ENCODE assay signal across 8 cellular contexts in the genomic region with DNA sequence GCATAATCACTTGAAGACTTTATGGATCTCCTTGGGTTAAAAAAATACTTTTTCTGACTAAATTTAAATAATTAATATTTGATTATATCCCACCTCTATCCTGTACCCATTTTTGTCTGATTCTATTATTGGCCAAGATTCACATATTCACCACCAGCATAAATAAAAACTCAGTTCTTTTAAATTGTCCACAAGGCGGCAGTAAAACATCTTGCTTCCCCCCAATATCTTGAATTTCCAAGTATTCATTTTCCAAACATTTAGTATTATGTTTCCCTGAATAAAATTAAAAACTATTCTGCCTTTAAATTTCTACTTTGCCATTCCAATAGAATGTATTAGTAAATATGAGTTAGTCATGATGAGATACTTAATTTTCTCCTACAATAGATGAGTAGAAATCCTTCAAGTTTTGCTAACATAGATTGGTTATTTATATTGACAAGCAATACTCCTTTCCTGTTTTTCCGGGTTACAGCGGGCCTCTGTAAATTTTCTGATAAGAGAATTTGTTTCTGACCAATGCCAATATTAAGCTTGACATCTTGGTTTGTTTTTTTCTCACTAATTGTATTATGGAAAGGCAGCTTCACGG.
DNase-seq lines count a peak whose midpoint lies in the region; ATAC-seq, FAIRE-seq and TF ChIP-seq lines count a peak whose summit lies in the region.

No MANE protein-coding gene starts in this region.

- H3K27me3 Mint-ChIP-seq in CD8-positive, alpha-beta T cell (ENCODE audit: low read depth): peaks cover 5% of the 10 kb centered on the region

- TF ChIP-seq POLR2A in K562 (conservative IDR thresholded peaks at IDR 0.05): no peak
- TF ChIP-seq POLR2A in GM12892 (IDR thresholded peaks at IDR 0.05; ENCODE audit: low read depth, low read length): no peak

- CTCF ChIA-PET in CD8-positive, alpha-beta T cell (lab: Charles Lee): interaction anchor here (0.7 to 2.2 kb wide), 2 partner anchors 975 to 1055 kb away, joined by 3 to 6 read pairs; no protein-coding TSS in a partner anchor
- CTCF ChIA-PET in K562 (lab: Yijun Ruan, JAX; ENCODE audit: low intra/inter-chr PET ratio): interaction anchor here (1.0 to 1.3 kb wide), 2 partner anchors 1122 to 1150 kb away, joined by 3 to 4 read pairs; no protein-coding TSS in a partner anchor

- FAIRE-seq in K562 (lab: Jason Lieb, UNC): no peak
- no peak for FAIRE-seq in GM12892 (lab: Jason Lieb, UNC)

- no peak for DNase-seq in CD8-positive, alpha-beta T cell
- DNase-seq in KBM-7: peak; percentile 58
- DNase-seq in K562 (ENCODE audit: extremely low read depth in 1 of 4, low spot score in 3 of 4): peak; percentile 5 to 22 (median 12)
- no peak for DNase-seq in lung (ENCODE audit: low spot score)
- DNase-seq in left colon: no peak
- no peak for DNase-seq in stimulated activated effector memory CD8-positive, alpha-beta T cell treated with anti-CD3 and anti-CD28 coated beads, Interleukin-12 subunit alpha, Interleukin-12 subunit beta, amount 100 ng/mL, for 72 hours (ENCODE audit: low spot score in 2 of 2)
- DNase-seq in COLO668 (lab: John Stamatoyannopoulos, UW; ENCODE audit: unreplicated experiment): no peak
- no peak for DNase-seq in GM12892 (ENCODE audit: insufficient read length)

- no peak for ATAC-seq in CD8-positive, alpha-beta T cell
- ATAC-seq in K562 (no peak), lung (ENCODE audit: insufficient read depth, low FRiP score) (no peak), left colon (no peak)
- no peak for ATAC-seq in stimulated activated effector memory CD8-positive, alpha-beta T cell treated with anti-CD3 and anti-CD28 coated beads, Interleukin-12 subunit alpha, Interleukin-12 subunit beta, amount 100 ng/mL, for 72 hours

- no peak overlapping the region for H3K4me2 ChIP-seq in K562 (ENCODE audit: insufficient read depth, low read length)

- no peak overlapping the region for H3K27ac ChIP-seq in CD8-positive, alpha-beta T cell (ENCODE audit: low read depth, low read length)
- no peak overlapping the region for H3K27ac ChIP-seq in K562 (ENCODE audit: extremely low read depth, low read depth, low read length)
- no peak overlapping the region for H3K27ac ChIP-seq in lung (ENCODE audit: low read depth in 1 of 2, low read length in 1 of 2)

- H3K4me3 Mint-ChIP-seq in CD8-positive, alpha-beta T cell: no peak overlapping the region
- H3K4me3 Mint-ChIP-seq in stimulated activated effector memory CD8-positive, alpha-beta T cell treated with anti-CD3 and anti-CD28 coated beads, Interleukin-12 subunit alpha, Interleukin-12 subunit beta, amount 100 ng/mL, for 72 hours: no peak overlapping the region

- H3K36me3 Mint-ChIP-seq in CD8-positive, alpha-beta T cell: no peaks in the 10 kb centered on the region
- no peaks in the 10 kb centered on the region for H3K36me3 Mint-ChIP-seq in stimulated activated effector memory CD8-positive, alpha-beta T cell treated with anti-CD3 and anti-CD28 coated beads, Interleukin-12 subunit alpha, Interleukin-12 subunit beta, amount 100 ng/mL, for 72 hours

- H3K9ac ChIP-seq in K562 (ENCODE audit: insufficient read depth in 1 of 2, low read depth in 2 of 2, low read length in 2 of 2): no peak overlapping the region

- no peaks in the 10 kb centered on the region for H3K4me1 ChIP-seq in CD8-positive, alpha-beta T cell (ENCODE audit: insufficient read depth, low read length)
- H3K4me1 ChIP-seq in K562 (replicated peaks in 1 of 2; ENCODE audit: control insufficient read depth in 2 of 2, insufficient read depth in 2 of 2, low read length in 2 of 2) (no peaks in the 10 kb centered on the region), lung (ENCODE audit: control insufficient read depth in 2 of 2, insufficient read depth in 2 of 2, low read length in 2 of 2) (no peaks in the 10 kb centered on the region)

- H3K9me3 ChIP-seq in CD8-positive, alpha-beta T cell (ENCODE audit: low read length): no peaks in the 10 kb centered on the region
- H3K9me3 ChIP-seq in K562 (replicated peaks; ENCODE audit: control insufficient read depth, insufficient read depth, low read depth, low read length) (no peaks in the 10 kb centered on the region), lung (ENCODE audit: control insufficient read depth in 2 of 2, insufficient read depth in 1 of 2, low read length in 1 of 2) (no peaks in the 10 kb centered on the region)

- TF ChIP-seq EP300 in K562 (IDR thresholded peaks at IDR 0.05; ENCODE audit: low read length): no peak

- BruUV-seq in K562 (replicated peaks; lab: Mats Ljungman, UMichigan): no TSS peak

- in situ Hi-C loops in KBM-7 (cut with MboI; ENCODE audit: low pct_unique_long_range_greater_than_20kb, low sequenced_read_pairs) (loop anchor here (25.0 kb wide), 1 partner anchor 1131 kb away; no protein-coding TSS in a partner anchor), K562 (cut with MboI) (no loop called here)

- no peak overlapping the region for H2AFZ ChIP-seq in K562 (ENCODE audit: low read depth, low read length)

- H3K27ac Mint-ChIP-seq in CD8-positive, alpha-beta T cell: no peak overlapping the region
- no peak overlapping the region for H3K27ac Mint-ChIP-seq in stimulated activated effector memory CD8-positive, alpha-beta T cell treated with anti-CD3 and anti-CD28 coated beads, Interleukin-12 subunit alpha, Interleukin-12 subunit beta, amount 100 ng/mL, for 72 hours

- no peaks in the 10 kb centered on the region for H3K4me1 Mint-ChIP-seq in CD8-positive, alpha-beta T cell (ENCODE audit: low read depth)
- no peaks in the 10 kb centered on the region for H3K4me1 Mint-ChIP-seq in stimulated activated effector memory CD8-positive, alpha-beta T cell treated with anti-CD3 and anti-CD28 coated beads, Interleukin-12 subunit alpha, Interleukin-12 subunit beta, amount 100 ng/mL, for 72 hours

- no peaks in the 10 kb centered on the region for H3K27me3 ChIP-seq in CD8-positive, alpha-beta T cell (ENCODE audit: insufficient read depth, low read length)
- H3K27me3 ChIP-seq in K562 (ENCODE audit: control insufficient read depth in 2 of 2, insufficient read depth in 2 of 2, low read length in 2 of 2) (peaks cover 0 to 5% of the 10 kb centered on the region in 2 experiments; a peak in 1 of 5 replicates), lung (ENCODE audit: control insufficient read depth, insufficient read depth) (no peaks in the 10 kb centered on the region)

- no peaks in the 10 kb centered on the region for H3K9me3 Mint-ChIP-seq in CD8-positive, alpha-beta T cell
- no peaks in the 10 kb centered on the region for H3K9me3 Mint-ChIP-seq in stimulated activated effector memory CD8-positive, alpha-beta T cell treated with anti-CD3 and anti-CD28 coated beads, Interleukin-12 subunit alpha, Interleukin-12 subunit beta, amount 100 ng/mL, for 72 hours

- H3K36me3 ChIP-seq in CD8-positive, alpha-beta T cell (ENCODE audit: insufficient read depth, low read length): no peaks in the 10 kb centered on the region
- H3K36me3 ChIP-seq in K562 (ENCODE audit: control insufficient read depth, insufficient read depth, low read length) (no peaks in the 10 kb centered on the region), lung (ENCODE audit: control insufficient read depth in 2 of 2, insufficient read depth in 2 of 2, low read length in 2 of 2) (no peaks in the 10 kb centered on the region)

- peak; percentile 13 for TF ChIP-seq CTCF in CD8-positive, alpha-beta T cell (IDR thresholded peaks at IDR 0.05)
- peak in 2 of 3 experiments; percentile 36 to 60; a peak in 4 of 6 replicates for TF ChIP-seq CTCF in K562 (IDR thresholded peaks at IDR 0.05 in 2 of 3, conservative IDR thresholded peaks at IDR 0.05 in 1 of 3; ENCODE audit: insufficient read depth in 2 of 3, low read depth in 1 of 3, low read length in 3 of 3)
- peak; percentile 4 for TF ChIP-seq CTCF in lung (IDR thresholded peaks at IDR 0.05; ENCODE audit: control extremely low read depth, extremely low read depth)

- no peak overlapping the region for H3K4me3 ChIP-seq in CD8-positive, alpha-beta T cell (ENCODE audit: low read depth, low read length)
- no peak overlapping the region for H3K4me3 ChIP-seq in K562
- H3K4me3 ChIP-seq in lung: no peak overlapping the region

- intact Hi-C loops in CD8-positive, alpha-beta T cell (cut with DNase I, micrococcal nuclease): loop anchor here (5.0 kb wide), 1 partner anchor 1056 kb away; no protein-coding TSS in a partner anchor
- intact Hi-C loops in K562 (cut with micrococcal nuclease): loop anchor here (5.0 kb wide), 1 partner anchor 1121 kb away; no protein-coding TSS in a partner anchor
- intact Hi-C loops in left colon (cut with DNase I, micrococcal nuclease): no loop called here

- H4K20me1 ChIP-seq in K562 (replicated peaks; ENCODE audit: control insufficient read depth, insufficient read depth, low read length): no peaks in the 10 kb centered on the region

- TF ChIP-seq RAD21 in K562 (CRISPR knock-in tag; conservative IDR thresholded peaks at IDR 0.05 in 1 of 2, IDR thresholded peaks at IDR 0.05 in 1 of 2): peak; percentile 46 to 70

- WGBS in K562 (ENCODE audit: insufficient coverage, low coverage, missing lambda C conversion rate): 2% methylated on average over 4 of the region's 4 CpGs
- 42 to 48% methylated on average over 4 of the region's 4 CpGs for WGBS in lung, 2 donors

- H3K79me2 ChIP-seq in K562 (ENCODE audit: control insufficient read depth, insufficient read depth, low read length): no peaks in the 10 kb centered on the region

- H3K9me1 ChIP-seq in K562 (ENCODE audit: control insufficient read depth, insufficient read depth, low read length): no peaks in the 10 kb centered on the region

- POLR2A ChIA-PET in CD8-positive, alpha-beta T cell (lab: Charles Lee): no interaction called here
- POLR2A ChIA-PET in K562 (lab: Yijun Ruan, JAX): no interaction called here

TF ChIP-seq in K562, 482 proteins besides CTCF, POLR2A, EP300 and RAD21 (continues in another document):
- no peak for TF ChIP-seq EWSR1 (IDR thresholded peaks at IDR 0.05; ENCODE audit: borderline replicate concordance, low read depth, partially characterized antibody)
- TF ChIP-seq SMC3 (conservative IDR thresholded peaks at IDR 0.05; ENCODE audit: insufficient read depth, low read depth, low read length): 0 out of 2 replicates have a peak, but pooled peaks have one; percentile 21
- no peak for TF ChIP-seq MTA3 (IDR thresholded peaks at IDR 0.05; ENCODE audit: borderline replicate concordance)
- no peak for TF ChIP-seq XRCC3 (IDR thresholded peaks at IDR 0.05)
- TF ChIP-seq, protein P1, sequence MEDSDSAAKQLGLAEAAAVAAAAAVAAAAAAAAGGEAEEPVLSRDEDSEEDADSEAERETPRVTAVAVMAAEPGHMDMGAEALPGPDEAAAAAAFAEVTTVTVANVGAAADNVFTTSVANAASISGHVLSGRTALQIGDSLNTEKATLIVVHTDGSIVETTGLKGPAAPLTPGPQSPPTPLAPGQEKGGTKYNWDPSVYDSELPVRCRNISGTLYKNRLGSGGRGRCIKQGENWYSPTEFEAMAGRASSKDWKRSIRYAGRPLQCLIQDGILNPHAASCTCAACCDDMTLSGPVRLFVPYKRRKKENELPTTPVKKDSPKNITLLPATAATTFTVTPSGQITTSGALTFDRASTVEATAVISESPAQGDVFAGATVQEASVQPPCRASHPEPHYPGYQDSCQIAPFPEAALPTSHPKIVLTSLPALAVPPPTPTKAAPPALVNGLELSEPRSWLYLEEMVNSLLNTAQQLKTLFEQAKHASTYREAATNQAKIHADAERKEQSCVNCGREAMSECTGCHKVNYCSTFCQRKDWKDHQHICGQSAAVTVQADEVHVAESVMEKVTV (CRISPR knock-in tag; IDR thresholded peaks at IDR 0.05): peak; percentile 49; the same call in 1 of the 2 replicates
- TF ChIP-seq NFE2 (IDR thresholded peaks at IDR 0.05; ENCODE audit: low read depth): no peak

Comparison
In these comparisons a context has a peak if more than half of its experiments do, and no peak if none do; other contexts are left out.
1. DNase-seq: peak in KBM-7 (single experiment) and K562 (4 of 4); none in CD8-positive, alpha-beta T cell (0 of 7), lung (single experiment), left colon (0 of 2), stimulated activated effector memory CD8-positive, alpha-beta T cell treated with anti-CD3 and anti-CD28 coated beads, Interleukin-12 subunit alpha, Interleukin-12 subunit beta, amount 100 ng/mL, for 72 hours (0 of 2), COLO668 (single experiment) and GM12892 (single experiment).
2. intact Hi-C loops: an anchor here in CD8-positive, alpha-beta T cell (5.0 kb wide) and K562 (5.0 kb wide); none called in left colon.
3. Peak in every context shown above with its lines, with median percentiles within 50 percentile points of each other: CTCF ChIP-seq.